ENCODE assay signal across 9 cellular contexts in genomic region chr7:12570529-12571461, GRCh38. TPM values are rescaled to one million over a fixed set of nuclear protein-coding genes. Genes with fewer than 3 reads are reported as not detected.
A peak's percentile ranks its signal among the peaks of the same experiment; 100 is the strongest.
DNase-seq lines count a peak whose midpoint lies in the region; ATAC-seq lines count a peak whose summit lies in the region.
"Had no signal": no experiment of that assay in that cellular context is flagged by ENCODE, and none has a peak within 500 bp of the region (broad histone marks: within the 10 kb centered on the region; RNA-seq: fewer than 3 reads in every experiment).

Gene SCIN, plus strand, starts transcription at chr7:12570720. Its CDS starts 67 bp downstream, at chr7:12570787.

- H3K79me2 ChIP-seq in mesendoderm (ENCODE audit: control insufficient read depth, insufficient read depth, low read length) = no peaks in the 10 kb centered on the region

- H3K4me2 ChIP-seq in mesendoderm (ENCODE audit: low read length) = peak within 1 kb of the TSS; percentile 80

- DNase-seq in NCI-H2081 (lab: John Stamatoyannopoulos, UW) (peak; percentile 71 to 85), NCI-H2081 treated with DMSO at 0.1 percent for 48 hours (lab: John Stamatoyannopoulos, UW) (no peak), HT-29 (ENCODE audit: low spot score) (peak; percentile 47), mesendoderm (peak; percentile 46)
- DNase-seq in T-helper 2 cell treated with Interferon-gamma antibody and Interleukin-4, amounts not matched to agents 5 μg/mL and 100 μg/mL, for 36 hours (ENCODE audit: low spot score) = peak; percentile 12
- DNase-seq in effector memory CD8-positive, alpha-beta T cell = no peak
- DNase-seq in stimulated activated naive CD8-positive, alpha-beta T cell treated with anti-CD3 and anti-CD28 coated beads, Interleukin-15, amount 100 ng/mL, for 72 hours = peak; percentile 12 to 27

- peaks cover 18% of the 10 kb centered on the region for H3K4me1 Mint-ChIP-seq in T-helper 2 cell treated with Interferon-gamma antibody and Interleukin-4, amounts not matched to agents 5 μg/mL and 100 μg/mL, for 36 hours (ENCODE audit: low read depth)
- peaks cover 8 to 12% of the 10 kb centered on the region in 2 donors for H3K4me1 Mint-ChIP-seq in effector memory CD8-positive, alpha-beta T cell (ENCODE audit: low read depth in 2 of 2)
- H3K4me1 Mint-ChIP-seq in stimulated activated naive CD8-positive, alpha-beta T cell treated with anti-CD3 and anti-CD28 coated beads, Interleukin-15, amount 100 ng/mL, for 72 hours = peaks cover 35% of the 10 kb centered on the region

- no peaks in the 10 kb centered on the region for H3K4me1 ChIP-seq in mesendoderm (ENCODE audit: control insufficient read depth, low read depth, low read length)

- no peaks in the 10 kb centered on the region for H3K36me3 Mint-ChIP-seq in T-helper 2 cell treated with Interferon-gamma antibody and Interleukin-4, amounts not matched to agents 5 μg/mL and 100 μg/mL, for 36 hours (ENCODE audit: low read depth)
- H3K36me3 Mint-ChIP-seq in effector memory CD8-positive, alpha-beta T cell (ENCODE audit: insufficient read depth) = no peaks in the 10 kb centered on the region

- H3K27me3 Mint-ChIP-seq in T-helper 2 cell treated with Interferon-gamma antibody and Interleukin-4, amounts not matched to agents 5 μg/mL and 100 μg/mL, for 36 hours (ENCODE audit: low read depth) = peaks cover 56% of the 10 kb centered on the region
- peaks cover 48 to 70% of the 10 kb centered on the region in 2 donors for H3K27me3 Mint-ChIP-seq in effector memory CD8-positive, alpha-beta T cell
- H3K27me3 Mint-ChIP-seq in stimulated activated naive CD8-positive, alpha-beta T cell treated with anti-CD3 and anti-CD28 coated beads, Interleukin-15, amount 100 ng/mL, for 72 hours = peaks cover 68% of the 10 kb centered on the region

- no peak within 1 kb of the TSS for H2BK15ac ChIP-seq in mesendoderm (replicated peaks; ENCODE audit: low read depth)

- no peak within 1 kb of the TSS for H3K9ac ChIP-seq in mesendoderm (ENCODE audit: low read length)

- H3K36me3 ChIP-seq in mesendoderm (ENCODE audit: control insufficient read depth, insufficient read depth, low read length) = no peaks in the 10 kb centered on the region

- peak within 1 kb of the TSS; percentile 6 for H3K4me3 ChIP-seq in mesendoderm (ENCODE audit: low read length)

- no peaks in the 10 kb centered on the region for H3K9me3 Mint-ChIP-seq in T-helper 2 cell treated with Interferon-gamma antibody and Interleukin-4, amounts not matched to agents 5 μg/mL and 100 μg/mL, for 36 hours
- H3K9me3 Mint-ChIP-seq in effector memory CD8-positive, alpha-beta T cell = no peaks in the 10 kb centered on the region
- no peaks in the 10 kb centered on the region for H3K9me3 Mint-ChIP-seq in stimulated activated naive CD8-positive, alpha-beta T cell treated with anti-CD3 and anti-CD28 coated beads, Interleukin-15, amount 100 ng/mL, for 72 hours

- no peak within 1 kb of the TSS for H2BK5ac ChIP-seq in mesendoderm (ENCODE audit: low read length)

- peak within 1 kb of the TSS; percentile 71 for H3K56ac ChIP-seq in mesendoderm (ENCODE audit: low read length)

- no peak within 1 kb of the TSS for H3K4ac ChIP-seq in mesendoderm (ENCODE audit: low read depth, low read length)

- peak; percentile 68 for ATAC-seq in effector memory CD8-positive, alpha-beta T cell (replicated peaks)
- ATAC-seq in stimulated activated naive CD8-positive, alpha-beta T cell treated with anti-CD3 and anti-CD28 coated beads, Interleukin-15, amount 100 ng/mL, for 72 hours = peak; percentile 72
- ATAC-seq in HG03108 (IDR thresholded peaks at IDR 0.05; ENCODE audit: unreplicated experiment) = no peak

- no peak within 1 kb of the TSS for H3K23ac ChIP-seq in mesendoderm (ENCODE audit: low read length)

- no CpG with 5 or more reads among the region's 74 CpGs for WGBS in mesendoderm (ENCODE audit: extremely low coverage, insufficient coverage, low lambda C conversion rate)

- no peak within 1 kb of the TSS for H3K27ac Mint-ChIP-seq in T-helper 2 cell treated with Interferon-gamma antibody and Interleukin-4, amounts not matched to agents 5 μg/mL and 100 μg/mL, for 36 hours
- peak within 1 kb of the TSS in 1 of 2 donors; percentile 24 for H3K27ac Mint-ChIP-seq in effector memory CD8-positive, alpha-beta T cell
- H3K27ac Mint-ChIP-seq in stimulated activated naive CD8-positive, alpha-beta T cell treated with anti-CD3 and anti-CD28 coated beads, Interleukin-15, amount 100 ng/mL, for 72 hours = peak within 1 kb of the TSS in 1 of 2 donors; percentile 54

- no peak within 1 kb of the TSS for H2AK5ac ChIP-seq in mesendoderm (ENCODE audit: low read length)

- H3K27ac ChIP-seq in mesendoderm (ENCODE audit: low read depth, low read length) = no peak within 1 kb of the TSS
- H3K27ac ChIP-seq: C4-2B had no signal

- no peaks in the 10 kb centered on the region for H3K79me1 ChIP-seq in mesendoderm (ENCODE audit: low read length)

- no peak within 1 kb of the TSS for H4K8ac ChIP-seq in mesendoderm (ENCODE audit: low read depth, low read length)

- H2BK120ac ChIP-seq in mesendoderm (ENCODE audit: low read depth, low read length) = no peak within 1 kb of the TSS

- peaks cover 17% of the 10 kb centered on the region for H3K27me3 ChIP-seq in mesendoderm (ENCODE audit: insufficient read depth, low read length, poor library complexity)

- no peak within 1 kb of the TSS for H3K18ac ChIP-seq in mesendoderm (ENCODE audit: low read length)

- H3K4me3 Mint-ChIP-seq in T-helper 2 cell treated with Interferon-gamma antibody and Interleukin-4, amounts not matched to agents 5 μg/mL and 100 μg/mL, for 36 hours = peak within 1 kb of the TSS; percentile 69
- H3K4me3 Mint-ChIP-seq in effector memory CD8-positive, alpha-beta T cell = peak within 1 kb of the TSS; percentile 74 to 83
- H3K4me3 Mint-ChIP-seq in stimulated activated naive CD8-positive, alpha-beta T cell treated with anti-CD3 and anti-CD28 coated beads, Interleukin-15, amount 100 ng/mL, for 72 hours = peak within 1 kb of the TSS; percentile 73 to 79

- H4K5ac ChIP-seq in mesendoderm (ENCODE audit: low read length) = no peak within 1 kb of the TSS

RNA-seq across cellular contexts. Expression of gene SCIN, which starts in this region (rescaled TPM):
- 0.76 and 1.5 TPM in 2 replicates for total RNA-seq in HT-29 (2014; rRNA removed; shearing (Covaris generic))
- 0.31 TPM for polyA plus RNA-seq in mesendoderm (2013, experiment 1 of 2)
- 0.31 TPM for polyA plus RNA-seq in mesendoderm (2013, experiment 2 of 2)

Comparison
In these comparisons a context has a peak if more than half of its experiments do, and no peak if none do; other contexts are left out.
1. DNase-seq: peak in NCI-H2081 (2 of 2), HT-29 (single experiment), T-helper 2 cell treated with Interferon-gamma antibody and Interleukin-4, amounts not matched to agents 5 μg/mL and 100 μg/mL, for 36 hours (single experiment), mesendoderm (single experiment) and stimulated activated naive CD8-positive, alpha-beta T cell treated with anti-CD3 and anti-CD28 coated beads, Interleukin-15, amount 100 ng/mL, for 72 hours (2 of 2); none in NCI-H2081 treated with DMSO at 0.1 percent for 48 hours (single experiment) and effector memory CD8-positive, alpha-beta T cell (0 of 3).
2. Peak in every context shown above with its lines, with median percentiles within 50 percentile points of each other: H3K4me3 Mint-ChIP-seq.